ENCODE assay signal across 10 cellular contexts in genomic region chr2:130728007-130728454, GRCh38. TPM values are rescaled to one million over a fixed set of nuclear protein-coding genes. Genes with fewer than 3 reads are reported as not detected.
DNase-seq lines count a peak whose midpoint lies in the region; ATAC-seq and TF ChIP-seq lines count a peak whose summit lies in the region.
"Had no signal": no experiment of that assay in that cellular context is flagged by ENCODE, and none has a peak within 500 bp of the region (broad histone marks: within the 10 kb centered on the region; RNA-seq: fewer than 3 reads in every experiment).

No MANE protein-coding gene starts in this region.

- peaks cover 17% of the 10 kb centered on the region for H3K4me1 Mint-ChIP-seq in activated T-cell treated with anti-CD3 and anti-CD28 coated beads, Interleukin-2, amount 50 U/mL, for 4 hours (ENCODE audit: low read depth)

- no peaks in the 10 kb centered on the region for H3K9me3 Mint-ChIP-seq in activated T-cell treated with anti-CD3 and anti-CD28 coated beads, Interleukin-2, amount 50 U/mL, for 4 hours

- no peak overlapping the region for H3K27ac ChIP-seq in smooth muscle cell (ENCODE audit: low read depth)

- H3K4me3 ChIP-seq in smooth muscle cell: peak overlapping the region; percentile 65

- H2AFZ ChIP-seq in smooth muscle cell (ENCODE audit: low read depth): peak overlapping the region; percentile 35

- H3K4me1 ChIP-seq in smooth muscle cell (ENCODE audit: low read depth): peaks cover 9% of the 10 kb centered on the region

- intact Hi-C loops in left cardiac atrium (cut with DNase I): no loop called here

- H3K27me3 ChIP-seq in smooth muscle cell (ENCODE audit: low read depth): no peaks in the 10 kb centered on the region

- H3K36me3 Mint-ChIP-seq in activated T-cell treated with anti-CD3 and anti-CD28 coated beads, Interleukin-2, amount 50 U/mL, for 4 hours (ENCODE audit: insufficient read depth): no peaks in the 10 kb centered on the region

- H3K4me3 Mint-ChIP-seq in activated T-cell treated with anti-CD3 and anti-CD28 coated beads, Interleukin-2, amount 50 U/mL, for 4 hours: peak overlapping the region; percentile 66

- no peaks in the 10 kb centered on the region for H4K20me1 ChIP-seq in smooth muscle cell (ENCODE audit: low read depth)

- H3K9me3 ChIP-seq in smooth muscle cell (replicated peaks; ENCODE audit: low read depth): no peaks in the 10 kb centered on the region

- DNase-seq in NCI-H146 (lab: John Stamatoyannopoulos, UW): peak; percentile 55
- DNase-seq in NCI-H146 treated with DMSO at 0.1 percent for 48 hours (lab: John Stamatoyannopoulos, UW; ENCODE audit: unreplicated experiment): no peak
- no peak for DNase-seq in activated T-cell treated with anti-CD3 and anti-CD28 coated beads, Interleukin-2, amount 50 U/mL, for 4 hours
- no peak for DNase-seq in left cardiac atrium
- DNase-seq in smooth muscle cell (lab: John Stamatoyannopoulos, UW; ENCODE audit: unreplicated experiment): no peak
- no peak for DNase-seq in HuH-7 (ENCODE audit: low spot score)
- no peak for DNase-seq in left lobe of liver (ENCODE audit: low spot score)

- no peaks in the 10 kb centered on the region for H3K79me2 ChIP-seq in smooth muscle cell (ENCODE audit: low read depth)

- no peak for TF ChIP-seq CTCF in smooth muscle cell (IDR thresholded peaks at IDR 0.05; ENCODE audit: borderline replicate concordance, insufficient read depth, poor library complexity, severe bottlenecking)

- no peak overlapping the region for H3K9ac ChIP-seq in smooth muscle cell (ENCODE audit: low read depth)

- 24% methylated on average over 12 of the region's 12 CpGs for WGBS in smooth muscle cell (ENCODE audit: low lambda C conversion rate)

- ATAC-seq in HG03521 (IDR thresholded peaks at IDR 0.05; ENCODE audit: unreplicated experiment) (peak; percentile 13), left cardiac atrium (peak; percentile 35 to 47), left lobe of liver (no peak)
- peak; percentile 52 to 55 for ATAC-seq in activated T-cell treated with anti-CD3 and anti-CD28 coated beads, Interleukin-2, amount 50 U/mL, for 4 hours

- peak overlapping the region; percentile 92 for H3K4me2 ChIP-seq in smooth muscle cell

- H3F3A ChIP-seq in smooth muscle cell (ENCODE audit: low read depth): no peaks in the 10 kb centered on the region

- H3K27me3 Mint-ChIP-seq in activated T-cell treated with anti-CD3 and anti-CD28 coated beads, Interleukin-2, amount 50 U/mL, for 4 hours (ENCODE audit: low read depth): no peaks in the 10 kb centered on the region

- no peaks in the 10 kb centered on the region for H3K36me3 ChIP-seq in smooth muscle cell (ENCODE audit: low read depth)

RNA-seq across cellular contexts. Expression of gene GPR148, which starts 0.8 kb away (rescaled TPM):
- total RNA-seq in activated T-cell treated with anti-CD3 and anti-CD28 coated beads, Interleukin-2, amount 50 U/mL, for 4 hours: not detected
- not detected for total RNA-seq in left cardiac atrium
- not detected in 2 replicates for total RNA-seq in smooth muscle cell
- not detected in 2 replicates for polyA plus RNA-seq in smooth muscle cell
- not detected for total RNA-seq in left lobe of liver
- total RNA-seq: activated CD8-positive, alpha-beta memory T cell treated with anti-CD3 and anti-CD28 coated beads for 36 hours; temporal lobe had no signal

RNA-seq across cellular contexts. Expression of gene AMER3, which starts 27.3 kb away (rescaled TPM):
- total RNA-seq in activated T-cell treated with anti-CD3 and anti-CD28 coated beads, Interleukin-2, amount 50 U/mL, for 4 hours: not detected
- total RNA-seq in left cardiac atrium: not detected
- total RNA-seq in smooth muscle cell: not detected in 2 replicates
- not detected in 2 replicates for polyA plus RNA-seq in smooth muscle cell
- total RNA-seq in left lobe of liver: not detected
- total RNA-seq: activated CD8-positive, alpha-beta memory T cell treated with anti-CD3 and anti-CD28 coated beads for 36 hours had no signal
